In genomic region chr12:53643232-53643992, GRCh38 we compare ENCODE assay signal across 29 cellular contexts.
"Had no signal": no experiment of that assay in that cellular context is flagged by ENCODE, and none has a peak within 500 bp of the region (broad histone marks: within the 10 kb centered on the region; RNA-seq: fewer than 3 reads in every experiment).

No MANE protein-coding gene starts in this region.

- H3K4me3 Mint-ChIP-seq: dendritic cell treated with granulocyte-macrophage colony-stimulating factor and Interleukin-4, amounts not matched to agents 40 ng/mL and 50 ng/mL, for 4 days; endodermal cell had no signal

- FAIRE-seq: colon, endometrium, endothelial cell of umbilical vein, frontal cortex had no signal

- H3K9me3 ChIP-seq: colonic mucosa, esophagus muscularis mucosa, esophagus squamous epithelium, gastrocnemius medialis, gastroesophageal sphincter, heart left ventricle, heart right ventricle had no signal

- H3K36me3 ChIP-seq: colonic mucosa, esophagus muscularis mucosa, esophagus squamous epithelium, gastrocnemius medialis, gastroesophageal sphincter, heart left ventricle, heart right ventricle had no signal

- H3K27ac Mint-ChIP-seq: dendritic cell treated with granulocyte-macrophage colony-stimulating factor and Interleukin-4, amounts not matched to agents 40 ng/mL and 50 ng/mL, for 4 days; endodermal cell had no signal

- H3K4me1 Mint-ChIP-seq: endodermal cell had no signal

- DNase-seq: colonic mucosa; cortex of kidney; dermis blood vessel endothelial cell; dorsolateral prefrontal cortex; effector CD4-positive, alpha-beta T cell; effector CD8-positive, alpha-beta T cell; effector memory CD4-positive, alpha-beta T cell; endodermal cell; erythroblast; esophagus squamous epithelium; foreskin fibroblast; foreskin melanocyte; gastrocnemius medialis; glutamatergic neuron; head of caudate nucleus; heart left ventricle; heart right ventricle had no signal

- H3K27me3 Mint-ChIP-seq: dendritic cell treated with granulocyte-macrophage colony-stimulating factor and Interleukin-4, amounts not matched to agents 40 ng/mL and 50 ng/mL, for 4 days had no signal

- H2AFZ ChIP-seq: hepatocyte had no signal

- H3K27me3 ChIP-seq: colonic mucosa, dorsolateral prefrontal cortex, esophagus muscularis mucosa, esophagus squamous epithelium, foreskin keratinocyte, gastrocnemius medialis, gastroesophageal sphincter, heart left ventricle, heart right ventricle, hepatocyte had no signal

- ATAC-seq: esophagus mucosa, foreskin keratinocyte, gastrocnemius medialis, gastroesophageal sphincter, heart left ventricle, heart right ventricle had no signal

- H3K4me1 ChIP-seq: colonic mucosa, esophagus muscularis mucosa, esophagus squamous epithelium, foreskin keratinocyte, gastrocnemius medialis, gastroesophageal sphincter, heart left ventricle, heart right ventricle had no signal

- H3K4me2 ChIP-seq: hepatocyte had no signal

- H3K27ac ChIP-seq: colonic mucosa, coronary artery, dorsolateral prefrontal cortex, epithelial cell of prostate, esophagus muscularis mucosa, esophagus squamous epithelium, foreskin keratinocyte, gastrocnemius medialis, gastroesophageal sphincter, heart left ventricle, heart right ventricle, hepatocyte had no signal

- H3K4me3 ChIP-seq: colonic mucosa, coronary artery, dorsolateral prefrontal cortex, esophagus muscularis mucosa, esophagus squamous epithelium, gastrocnemius medialis, gastroesophageal sphincter, heart left ventricle, heart right ventricle, hepatocyte had no signal

- H3K9me3 Mint-ChIP-seq: dendritic cell treated with granulocyte-macrophage colony-stimulating factor and Interleukin-4, amounts not matched to agents 40 ng/mL and 50 ng/mL, for 4 days had no signal

- H3K79me2 ChIP-seq: hepatocyte had no signal
